In genomic region chr19:40742477-40742876, GRCh38 we compare ENCODE assay signal across 19 cellular contexts. TPM values are rescaled to one million over a fixed set of nuclear protein-coding genes. Genes with fewer than 3 reads are reported as not detected.
"Had no signal": no experiment of that assay in that cellular context is flagged by ENCODE, and none has a peak within 500 bp of the region (broad histone marks: within the 10 kb centered on the region; RNA-seq: fewer than 3 reads in every experiment).

No MANE protein-coding gene starts in this region.

- H3K27ac ChIP-seq: brain microvascular endothelial cell, parathyroid adenoma, SJSA1, VCaP had no signal

- DNase-seq: activated CD4-positive, alpha-beta T cell treated with anti-CD3 and anti-CD28 coated beads for 36 hours; activated CD8-positive, alpha-beta memory T cell treated with anti-CD3 and anti-CD28 coated beads, Interleukin-2, amount 50 U/mL, for 48 hours; activated CD8-positive, alpha-beta T cell treated with anti-CD3 and anti-CD28 coated beads, Interleukin-2, amount 10 ng/mL, durations not matched to agents 7 days and 5 days; activated naive CD4-positive, alpha-beta T cell treated with anti-CD3 and anti-CD28 coated beads, Interleukin-2, amount 50 U/mL, for 16 hours; brain microvascular endothelial cell; head of caudate nucleus; retina; T-cell; T1000 had no signal

- H3K27me3 ChIP-seq: brain microvascular endothelial cell, SJSA1, tibial nerve had no signal

- H3K4me3 ChIP-seq: SJSA1, skin epidermis, tibial nerve had no signal

- H3K9me3 ChIP-seq: SJSA1, tibial nerve had no signal

- ATAC-seq: activated CD4-positive, alpha-beta T cell treated with anti-CD3 and anti-CD28 coated beads for 36 hours; activated CD8-positive, alpha-beta T cell treated with anti-CD3 and anti-CD28 coated beads, Interleukin-2, amount 10 ng/mL, durations not matched to agents 7 days and 5 days; stimulated activated effector memory CD8-positive, alpha-beta T cell treated with anti-CD3 and anti-CD28 coated beads, Interleukin-12 subunit alpha, Interleukin-12 subunit beta, amount 100 ng/mL, for 72 hours; T-cell had no signal

RNA-seq across cellular contexts. Expression of gene ACTMAP, which starts 7.8 kb away (rescaled TPM):
- polyA plus RNA-seq: neural cell had no signal

RNA-seq across cellular contexts. Expression of gene MIA, which starts 32.8 kb away (rescaled TPM):
- total RNA-seq: activated CD8-positive, alpha-beta T cell treated with anti-CD3 and anti-CD28 coated beads, Interleukin-2, amount 10 ng/mL, durations not matched to agents 7 days and 5 days; dermis microvascular lymphatic vessel endothelial cell; fibroblast of villous mesenchyme; SJSA1; subcutaneous adipose tissue had no signal
